ENCODE assay signal across 8 cellular contexts in the genomic region with DNA sequence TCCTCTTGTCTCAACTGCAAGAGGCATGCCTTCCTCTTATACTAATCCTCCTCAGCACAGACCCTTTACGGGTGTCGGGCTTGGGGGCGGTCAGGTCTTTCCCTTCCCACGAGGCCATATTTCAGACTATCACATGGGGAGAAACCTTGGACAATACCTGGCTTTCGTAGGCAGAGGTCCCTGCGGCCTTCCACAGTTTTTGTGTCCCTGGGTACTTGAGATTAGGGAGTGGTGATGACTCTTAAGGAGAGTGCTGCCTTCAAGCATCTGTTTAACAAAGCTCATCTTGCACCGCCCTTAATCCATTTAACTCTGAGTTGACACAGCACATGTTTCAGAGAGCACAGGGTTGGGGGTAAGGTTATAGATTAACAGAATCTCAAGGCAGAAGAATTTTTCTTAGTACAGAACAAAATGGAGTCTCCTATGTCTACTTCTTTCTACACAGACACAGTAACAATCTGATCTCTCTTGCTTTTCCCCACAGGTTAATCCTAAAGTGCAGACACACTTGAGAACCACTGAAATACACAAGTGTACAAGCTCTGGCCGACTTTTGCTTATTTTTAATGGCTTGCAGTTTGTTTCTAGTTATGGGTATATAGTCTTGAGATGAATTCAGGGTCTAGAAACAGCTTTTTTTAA. TPM values are rescaled to one million over a fixed set of nuclear protein-coding genes. Genes with fewer than 3 reads are reported as not detected.
DNase-seq lines count a peak whose midpoint lies in the region; ATAC-seq, FAIRE-seq and TF ChIP-seq lines count a peak whose summit lies in the region.
"Not testable (repeated sequence)": the region's sequence is repeated elsewhere in the genome, so short reads cannot be mapped to it uniquely, and the experiment has no call there.

No MANE protein-coding gene starts in this region.

- WGBS in A549 (ENCODE audit: missing lambda C conversion rate), result 0% methylated on average over 8 of the region's 8 CpGs
- WGBS in pancreas, 2 donors, result 37 to 38% methylated on average over 8 of the region's 8 CpGs
- 54 to 61% methylated on average over 8 of the region's 8 CpGs for WGBS in thyroid gland, 2 donors

- peaks cover 0 to 13% of the 10 kb centered on the region in 2 experiments; a peak in 2 of 3 replicates for H3K36me3 ChIP-seq in HEK293 (ENCODE audit: control insufficient read depth in 2 of 2, insufficient read depth in 1 of 2, low read length in 2 of 2)
- not testable (repeated sequence) for H3K36me3 ChIP-seq in WERI-Rb-1; muscle layer of duodenum (ENCODE audit: control insufficient read depth in 1 of 2, insufficient read depth in 2 of 2, low read length in 2 of 2); pancreas; thyroid gland

- not testable (repeated sequence) for TF ChIP-seq POLR2A in A549 (IDR thresholded peaks at IDR 0.05; ENCODE audit: low read length); thyroid gland (IDR thresholded peaks at IDR 0.05)

- H3K4me1 ChIP-seq in A549 (peaks cover 52% of the 10 kb centered on the region), pancreas (peaks cover 7 to 35% (median 26%) of the 10 kb centered on the region in 3 donors), thyroid gland (peaks cover 10 to 18% of the 10 kb centered on the region in 2 donors)
- H3K4me1 ChIP-seq in HEK293 (ENCODE audit: control insufficient read depth, insufficient read depth, low read length); muscle layer of duodenum (ENCODE audit: control insufficient read depth in 1 of 2, insufficient read depth in 2 of 2, low read length in 2 of 2): not testable (repeated sequence)

- TF ChIP-seq EP300 in A549 (IDR thresholded peaks at IDR 0.05), result not testable (repeated sequence)

- TF ChIP-seq RAD21 in A549 (conservative IDR thresholded peaks at IDR 0.05 in 1 of 2, IDR thresholded peaks at IDR 0.05 in 1 of 2), result not testable (repeated sequence)

- not testable (repeated sequence) for FAIRE-seq in A549 (lab: Jason Lieb, UNC); pancreas (lab: Jason Lieb, UNC)

- not testable (repeated sequence) for TF ChIP-seq CTCF in A549 (IDR thresholded peaks at IDR 0.05); HEK293 (tag by site-specific recombination; IDR thresholded peaks at IDR 0.05); WERI-Rb-1 (IDR thresholded peaks at IDR 0.05; ENCODE audit: low read depth, low read length); glutamatergic neuron (IDR thresholded peaks at IDR 0.05; ENCODE audit: partially characterized antibody, unreplicated experiment); pancreas (IDR thresholded peaks at IDR 0.05); thyroid gland (IDR thresholded peaks at IDR 0.05)

- not testable (repeated sequence) for H3K27me3 Mint-ChIP-seq in activated naive CD8-positive, alpha-beta T cell treated with anti-CD3 and anti-CD28 coated beads, Interleukin-2, amount 50 U/mL, for 24 hours; glutamatergic neuron (ENCODE audit: unreplicated experiment)

- H3K27ac ChIP-seq in A549 (peak overlapping the region; percentile 88 to 94), WERI-Rb-1 (peak overlapping the region; percentile 54), muscle layer of duodenum (ENCODE audit: low read length) (peak overlapping the region; percentile 42), pancreas (peak overlapping the region; percentile 48 to 99 (median 82)), thyroid gland (peak overlapping the region in 2 of 3 donors; percentile 31 to 46)
- H3K27ac ChIP-seq in HEK293 (ENCODE audit: extremely low read depth, low read depth, low read length), result not testable (repeated sequence)

- CTCF ChIA-PET in A549 (lab: Yijun Ruan, JAX), result interaction anchor here (1.8 kb wide), 1 partner anchor 21 kb away, joined by 6 read pairs; a partner anchor contains a TSS
- CTCF ChIA-PET in HEK293 (lab: Yijun Ruan, JAX), result not testable (repeated sequence)

- H3K4me3 Mint-ChIP-seq in activated naive CD8-positive, alpha-beta T cell treated with anti-CD3 and anti-CD28 coated beads, Interleukin-2, amount 50 U/mL, for 24 hours, result not testable (repeated sequence)
- peak overlapping the region; percentile 3 for H3K4me3 Mint-ChIP-seq in glutamatergic neuron (ENCODE audit: unreplicated experiment)

- intact Hi-C loops in pancreas (cut with DNase I), result loop anchor here in 1 of 3 donors (10.0 kb wide), 1 partner anchor 61 kb away; a partner anchor contains a TSS
- intact Hi-C loops in thyroid gland (cut with DNase I), result not testable (repeated sequence)

- POLR2A ChIA-PET in A549 (lab: Yijun Ruan, JAX) (interaction anchor here (2.2 kb wide), 1 partner anchor 20 kb away, joined by 5 read pairs; no protein-coding TSS in a partner anchor), HEK293 (lab: Yijun Ruan, JAX) (interaction anchor here (8.3 kb wide), 1 partner anchor 21 kb away, joined by 137 read pairs; a partner anchor contains a TSS)

- H3K9me3 Mint-ChIP-seq in activated naive CD8-positive, alpha-beta T cell treated with anti-CD3 and anti-CD28 coated beads, Interleukin-2, amount 50 U/mL, for 24 hours; glutamatergic neuron (ENCODE audit: unreplicated experiment): not testable (repeated sequence)

- DNase-seq in A549 (ENCODE audit: low read depth in 1 of 2, low spot score in 1 of 2); activated naive CD8-positive, alpha-beta T cell treated with anti-CD3 and anti-CD28 coated beads, Interleukin-2, amount 50 U/mL, for 24 hours; glutamatergic neuron; pancreas: not testable (repeated sequence)
- peak; percentile 51 for DNase-seq in WERI-Rb-1
- DNase-seq in thyroid gland, result peak; percentile 20

- peaks cover 24% of the 10 kb centered on the region for H3K36me3 Mint-ChIP-seq in activated naive CD8-positive, alpha-beta T cell treated with anti-CD3 and anti-CD28 coated beads, Interleukin-2, amount 50 U/mL, for 24 hours (ENCODE audit: low read depth)
- not testable (repeated sequence) for H3K36me3 Mint-ChIP-seq in glutamatergic neuron (ENCODE audit: unreplicated experiment)

- peaks cover 70% of the 10 kb centered on the region for H3K4me1 Mint-ChIP-seq in activated naive CD8-positive, alpha-beta T cell treated with anti-CD3 and anti-CD28 coated beads, Interleukin-2, amount 50 U/mL, for 24 hours
- H3K4me1 Mint-ChIP-seq in glutamatergic neuron (ENCODE audit: low read depth, unreplicated experiment), result peaks cover 25% of the 10 kb centered on the region

- not testable (repeated sequence) for ATAC-seq in A549; activated naive CD8-positive, alpha-beta T cell treated with anti-CD3 and anti-CD28 coated beads, Interleukin-2, amount 50 U/mL, for 24 hours; pancreas

- H3K4me3 ChIP-seq in A549; HEK293 (ENCODE audit: low read depth, low read length); WERI-Rb-1 (ENCODE audit: low read depth, low read length); muscle layer of duodenum (ENCODE audit: low read depth in 1 of 2, low read length in 2 of 2); thyroid gland (replicated peaks in 1 of 3): not testable (repeated sequence)
- H3K4me3 ChIP-seq in pancreas, result peak overlapping the region in 2 of 4 donors; percentile 30 to 62

- peak overlapping the region; percentile 61 for H3K27ac Mint-ChIP-seq in activated naive CD8-positive, alpha-beta T cell treated with anti-CD3 and anti-CD28 coated beads, Interleukin-2, amount 50 U/mL, for 24 hours
- peak overlapping the region; percentile 82 for H3K27ac Mint-ChIP-seq in glutamatergic neuron (ENCODE audit: unreplicated experiment)

- H3K4me2 ChIP-seq in A549, result peak overlapping the region; percentile 94

- not testable (repeated sequence) for H3K9me3 ChIP-seq in A549; HEK293 (ENCODE audit: control insufficient read depth, insufficient read depth, low read depth, low read length); WERI-Rb-1 (ENCODE audit: severe bottlenecking); muscle layer of duodenum (ENCODE audit: control insufficient read depth in 1 of 2, low read length in 2 of 2); pancreas; thyroid gland

- H3K27me3 ChIP-seq in WERI-Rb-1 (ENCODE audit: insufficient read depth, low read depth, severe bottlenecking); muscle layer of duodenum (ENCODE audit: low read depth, low read length); pancreas; thyroid gland: not testable (repeated sequence)

TF ChIP-seq in A549, 52 proteins besides CTCF, POLR2A, EP300 and RAD21 (continues in another document):
- TF ChIP-seq HOXB13 (CRISPR knock-in tag; IDR thresholded peaks at IDR 0.05; ENCODE audit: low read depth) (peak; percentile 93), HOXB5 (CRISPR knock-in tag; IDR thresholded peaks at IDR 0.05) (peak; percentile 90)

RNA-seq across cellular contexts. Expression of a gene that starts 4.6 kb away (rescaled TPM):
- polyA plus RNA-seq in A549 (2011; rRNA removed) (126 and 183 TPM in 2 replicates), A549 (2017; fragmentation: RNase III; extraction: RNeasy Plus Mini Kit Qiagen cat#74134 plus additional on column Dnase treatment) (126 to 131 TPM (median 128 TPM) in 3 replicates), pancreas (10 to 100 TPM; 21.7 to 46.6 TPM)
- 54.5 and 73.6 TPM in 2 replicates for polyA plus RNA-seq in A549 (2012; cell fraction: cytosol; rRNA removed)
- polyA plus RNA-seq in A549 (2012; cell fraction: nucleus; rRNA removed), result 92.2 and 112 TPM in 2 replicates
- polyA minus RNA-seq in A549 (2011; rRNA and poly(A)+ RNA removed), result 127 and 185 TPM in 2 replicates
- total RNA-seq in glutamatergic neuron (ENCODE audit: unreplicated experiment) (243 TPM), pancreas (10 to 100 TPM; 36.9 to 81.5 (median 51.6) TPM), thyroid gland (100 to 1,000 TPM; 136 to 231 (median 178) TPM)

RNA-seq across cellular contexts. Expression of a gene that starts 21.3 kb away (rescaled TPM):
- polyA plus RNA-seq in A549 (2011; rRNA removed) (18.5 and 30.0 TPM in 2 replicates), A549 (2017; fragmentation: RNase III; extraction: RNeasy Plus Mini Kit Qiagen cat#74134 plus additional on column Dnase treatment) (48.8 to 62.6 TPM (median 49.0 TPM) in 3 replicates), pancreas (1 to 10 TPM; 6.7 to 9.2 TPM)
- polyA plus RNA-seq in A549 (2012; cell fraction: cytosol; rRNA removed), result 6.6 and 6.9 TPM in 2 replicates
- polyA plus RNA-seq in A549 (2012; cell fraction: nucleus; rRNA removed), result 3.0 and 4.9 TPM in 2 replicates
- polyA minus RNA-seq in A549 (2011; rRNA and poly(A)+ RNA removed), result 6.4 and 15.0 TPM in 2 replicates
- total RNA-seq in glutamatergic neuron (ENCODE audit: unreplicated experiment) (20.1 TPM), pancreas (10 to 100 TPM; 13.1 to 38.6 (median 21.7) TPM), thyroid gland (10 to 100 TPM; 44.5 to 57.2 (median 50.8) TPM)
